Comparison of ENCODE assay signal across 20 cellular contexts in the genomic region with DNA sequence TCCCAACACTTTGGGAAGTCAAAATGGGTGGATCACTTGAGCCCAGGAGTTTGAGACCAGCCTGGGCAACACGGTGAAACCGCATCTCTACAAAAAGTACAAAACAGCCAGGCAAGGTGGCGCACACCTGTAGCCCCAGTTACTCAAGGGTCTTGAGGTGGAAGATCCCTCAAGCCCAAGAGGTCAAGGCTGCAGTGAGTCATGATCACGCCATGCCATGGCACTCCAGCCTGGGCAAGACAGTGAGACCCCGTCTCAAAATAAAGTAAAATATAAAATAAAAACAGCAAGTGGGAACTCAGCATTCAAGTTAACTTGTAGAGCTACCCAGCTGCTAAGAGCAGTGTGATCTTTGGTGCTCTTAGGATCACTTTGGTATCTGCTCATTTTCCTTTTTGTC. TPM values are rescaled to one million over a fixed set of nuclear protein-coding genes. Genes with fewer than 3 reads are reported as not detected.
DNase-seq lines count a peak whose midpoint lies in the region; ATAC-seq, FAIRE-seq and TF ChIP-seq lines count a peak whose summit lies in the region.
"Had no signal": no experiment of that assay in that cellular context is flagged by ENCODE, and none has a peak within 500 bp of the region (broad histone marks: within the 10 kb centered on the region; RNA-seq: fewer than 3 reads in every experiment).

No MANE protein-coding gene starts in this region.

- CTCF ChIA-PET in T-cell (lab: Charles Lee): no interaction called here

- peak; percentile 9 for ATAC-seq in left colon
- no peak for ATAC-seq in HG03439 (IDR thresholded peaks at IDR 0.05; ENCODE audit: unreplicated experiment)
- no peak for ATAC-seq in T-cell (replicated peaks in 1 of 4)
- no peak for ATAC-seq in HG02678 (IDR thresholded peaks at IDR 0.05; ENCODE audit: unreplicated experiment)
- ATAC-seq: HCT116, Panc1 had no signal

- POLR2A ChIA-PET in T-cell (lab: Charles Lee): no interaction called here

- H3K9me3 Mint-ChIP-seq in activated CD4-positive, alpha-beta T cell treated with anti-CD3 and anti-CD28 coated beads, Interleukin-2, amount 10 ng/mL, durations not matched to agents 24 days and 14 days: no peaks in the 10 kb centered on the region
- no peaks in the 10 kb centered on the region for H3K9me3 Mint-ChIP-seq in activated naive CD8-positive, alpha-beta T cell (ENCODE audit: low read depth)
- H3K9me3 Mint-ChIP-seq in T-cell: no peaks in the 10 kb centered on the region
- H3K9me3 Mint-ChIP-seq: CD8-positive, alpha-beta memory T cell had no signal

- intact Hi-C loops in activated CD4-positive, alpha-beta T cell treated with anti-CD3 and anti-CD28 coated beads, Interleukin-2, amount 10 ng/mL, durations not matched to agents 24 days and 14 days (cut with micrococcal nuclease): no loop called here
- intact Hi-C loops in left colon (cut with DNase I, micrococcal nuclease): no loop called here

- peak overlapping the region; percentile 87 for H3K27ac Mint-ChIP-seq in activated CD4-positive, alpha-beta T cell treated with anti-CD3 and anti-CD28 coated beads, Interleukin-2, amount 10 ng/mL, durations not matched to agents 24 days and 14 days
- H3K27ac Mint-ChIP-seq in activated naive CD8-positive, alpha-beta T cell: peak overlapping the region; percentile 61
- no peak overlapping the region for H3K27ac Mint-ChIP-seq in T-cell

- no peaks in the 10 kb centered on the region for H3K27me3 Mint-ChIP-seq in activated CD4-positive, alpha-beta T cell treated with anti-CD3 and anti-CD28 coated beads, Interleukin-2, amount 10 ng/mL, durations not matched to agents 24 days and 14 days
- H3K27me3 Mint-ChIP-seq in activated naive CD8-positive, alpha-beta T cell: no peaks in the 10 kb centered on the region
- H3K27me3 Mint-ChIP-seq in T-cell: no peaks in the 10 kb centered on the region
- H3K27me3 Mint-ChIP-seq: CD8-positive, alpha-beta memory T cell had no signal

- FAIRE-seq in GM12892 (lab: Jason Lieb, UNC): no peak
- FAIRE-seq: G401.6 had no signal

- no peak overlapping the region for H3K4me3 Mint-ChIP-seq in activated CD4-positive, alpha-beta T cell treated with anti-CD3 and anti-CD28 coated beads, Interleukin-2, amount 10 ng/mL, durations not matched to agents 24 days and 14 days
- H3K4me3 Mint-ChIP-seq in activated naive CD8-positive, alpha-beta T cell: no peak overlapping the region
- H3K4me3 Mint-ChIP-seq in T-cell: no peak overlapping the region
- H3K4me3 Mint-ChIP-seq: CD8-positive, alpha-beta memory T cell had no signal

- no peak for DNase-seq in activated CD4-positive, alpha-beta T cell treated with anti-CD3 and anti-CD28 coated beads, Interleukin-2, amount 10 ng/mL, durations not matched to agents 24 days and 14 days
- no peak for DNase-seq in activated CD4-positive, alpha-beta T cell treated with anti-CD3 and anti-CD28 coated beads for 4 hours
- DNase-seq in GM12892 (ENCODE audit: insufficient read length) (no peak), left colon (no peak), T-cell (no peak)
- DNase-seq: Calu3; CD8-positive, alpha-beta memory T cell; DMS153; GOT3; Kasumi-1; NCI-H1417 treated with DMSO at 0.1 percent for 48 hours; NCI-H187 treated with DMSO at 0.1 percent for 48 hours; NCI-H2227 treated with DMSO at 0.1 percent for 48 hours; NCI-H510A had no signal

- H3K4me1 Mint-ChIP-seq in activated CD4-positive, alpha-beta T cell treated with anti-CD3 and anti-CD28 coated beads, Interleukin-2, amount 10 ng/mL, durations not matched to agents 24 days and 14 days: peaks cover 19% of the 10 kb centered on the region
- peaks cover 5% of the 10 kb centered on the region for H3K4me1 Mint-ChIP-seq in activated naive CD8-positive, alpha-beta T cell (ENCODE audit: low read depth)
- H3K4me1 Mint-ChIP-seq in T-cell: peaks cover 0 to 7% (median 1%) of the 10 kb centered on the region in 3 donors

- peaks cover 85% of the 10 kb centered on the region for H3K36me3 Mint-ChIP-seq in activated CD4-positive, alpha-beta T cell treated with anti-CD3 and anti-CD28 coated beads, Interleukin-2, amount 10 ng/mL, durations not matched to agents 24 days and 14 days (ENCODE audit: low read depth)
- H3K36me3 Mint-ChIP-seq in activated naive CD8-positive, alpha-beta T cell: peaks cover 10% of the 10 kb centered on the region
- H3K36me3 Mint-ChIP-seq in T-cell: peaks cover 37% of the 10 kb centered on the region

- 0 out of 2 replicates have a peak, but pooled peaks have one; percentile 23 for TF ChIP-seq POLR2A in GM12892 (IDR thresholded peaks at IDR 0.05; ENCODE audit: low read depth, low read length)

RNA-seq across cellular contexts. Expression of a gene that starts 12.7 kb away (rescaled TPM):
- total RNA-seq in activated CD4-positive, alpha-beta T cell treated with anti-CD3 and anti-CD28 coated beads, Interleukin-2, amount 10 ng/mL, durations not matched to agents 24 days and 14 days: 82.9 and 84.4 TPM in 2 replicates
- 45.3 TPM for polyA plus RNA-seq in GM12892 (2012; ENCODE audit: missing spikeins)
- total RNA-seq in left colon (1 to 10 TPM; 8.1 to 8.5 TPM), T-cell (10 to 100 TPM; 12.4 to 16.3 (median 13.5) TPM)

RNA-seq across cellular contexts. Expression of a gene that starts 31.8 kb away (rescaled TPM):
- 129 and 133 TPM in 2 replicates for total RNA-seq in activated CD4-positive, alpha-beta T cell treated with anti-CD3 and anti-CD28 coated beads, Interleukin-2, amount 10 ng/mL, durations not matched to agents 24 days and 14 days
- polyA plus RNA-seq in GM12892 (2012; ENCODE audit: missing spikeins): 40.3 TPM
- 100 to 1,000 TPM; 119 to 144 TPM for total RNA-seq in left colon
- 10 to 100 TPM; 19.6 to 33.7 (median 25.8) TPM for total RNA-seq in T-cell

Comparison
In these comparisons a context has a peak if more than half of its experiments do, and no peak if none do; other contexts are left out.
1. H3K27ac Mint-ChIP-seq: peak in activated CD4-positive, alpha-beta T cell treated with anti-CD3 and anti-CD28 coated beads, Interleukin-2, amount 10 ng/mL, durations not matched to agents 24 days and 14 days (single experiment) and activated naive CD8-positive, alpha-beta T cell (single experiment); none in T-cell (0 of 2).